15 cellular contexts compared by ENCODE assay signal in the genomic region with DNA sequence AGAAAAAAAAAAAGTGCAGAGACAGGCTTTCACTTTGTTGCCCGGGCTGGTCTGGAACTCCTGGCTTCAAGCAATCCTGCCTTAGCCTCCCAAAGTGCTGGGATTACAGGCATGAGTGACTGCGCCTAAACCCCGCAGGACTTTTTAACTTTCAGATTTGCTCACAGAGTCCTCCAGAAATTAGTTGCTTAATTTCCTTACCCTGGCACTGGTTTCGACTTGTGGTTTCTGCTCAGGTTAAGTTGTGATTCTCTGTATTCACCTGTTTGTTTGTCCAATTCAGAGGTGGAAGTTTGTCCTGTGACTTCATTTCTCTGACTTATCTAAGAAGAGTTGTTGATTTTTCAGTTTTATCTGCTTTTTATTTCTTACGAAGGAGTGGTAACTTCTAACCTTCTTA.
DNase-seq lines count a peak whose midpoint lies in the region; ATAC-seq and TF ChIP-seq lines count a peak whose summit lies in the region.
"Had no signal": no experiment of that assay in that cellular context is flagged by ENCODE, and none has a peak within 500 bp of the region (broad histone marks: within the 10 kb centered on the region; RNA-seq: fewer than 3 reads in every experiment).

No MANE protein-coding gene starts in this region.

- H3K4me1 ChIP-seq in PC-9 (replicated peaks; ENCODE audit: insufficient read depth): no peaks in the 10 kb centered on the region

- H3K79me2 ChIP-seq in PC-9 (ENCODE audit: low read depth): no peaks in the 10 kb centered on the region

- CTCF ChIA-PET in PC-9 (lab: Charles Lee): no interaction called here

- no peaks in the 10 kb centered on the region for H3F3A ChIP-seq in PC-9 (ENCODE audit: insufficient read depth, low read depth)

- no peaks in the 10 kb centered on the region for H3K9me3 ChIP-seq in PC-9 (ENCODE audit: insufficient read depth, low read depth)

- no peaks in the 10 kb centered on the region for H3K36me3 ChIP-seq in PC-9 (ENCODE audit: low read depth)

- H3K27ac ChIP-seq in PC-9: no peak overlapping the region

- H3K9me2 ChIP-seq in PC-9 (ENCODE audit: insufficient read depth): no peaks in the 10 kb centered on the region

- H2AFZ ChIP-seq in PC-9: 0 out of 2 replicates have a peak overlapping the region, but pooled peaks have one; percentile 28

- POLR2A ChIA-PET in PC-9 (lab: Charles Lee; ENCODE audit: unreplicated experiment): no interaction called here

- no peak overlapping the region for H3K4me2 ChIP-seq in PC-9

- peak; percentile 50 for ATAC-seq in GM19463 (IDR thresholded peaks at IDR 0.05; ENCODE audit: unreplicated experiment)
- ATAC-seq in HG03432 (IDR thresholded peaks at IDR 0.05; ENCODE audit: unreplicated experiment): peak; percentile 53
- no peak for ATAC-seq in GM18519 (IDR thresholded peaks at IDR 0.05; ENCODE audit: low FRiP score, unreplicated experiment)

- H3K27me3 ChIP-seq in PC-9 (ENCODE audit: insufficient read depth, low read depth): no peaks in the 10 kb centered on the region

- intact Hi-C loops in PC-9 (cut with micrococcal nuclease; ENCODE audit: unreplicated experiment): loop anchor here (10.0 kb wide), 1 partner anchor 155 kb away; no protein-coding TSS in a partner anchor

- no TSS peak for BruUV-seq in PC-9 (replicated peaks; lab: Mats Ljungman, UMichigan)

- peak; percentile 18 for DNase-seq in GM12865 (ENCODE audit: low read depth)
- DNase-seq in PC-9: no peak
- DNase-seq in anterior cingulate cortex (lab: John Stamatoyannopoulos, UW): no peak
- no peak for DNase-seq in NCI-H2029 treated with DMSO at 0.1 percent for 48 hours (lab: John Stamatoyannopoulos, UW)
- DNase-seq: 8988T; C1 segment of cervical spinal cord; Calu3; CD4-positive, alpha-beta T cell; DMS 273 treated with DMSO at 0.1 percent for 48 hours; HCEC 1CT; HFFc6; KG1 had no signal

- H3K4me3 ChIP-seq in GM12865 (ENCODE audit: low read depth, low read length) (no peak overlapping the region), PC-9 (no peak overlapping the region)

- H4K20me1 ChIP-seq in PC-9 (ENCODE audit: insufficient read depth): no peaks in the 10 kb centered on the region

- TF ChIP-seq CTCF in GM12865 (IDR thresholded peaks at IDR 0.05; ENCODE audit: insufficient read depth, low read depth, low read length, missing control alignments): no peak
- TF ChIP-seq CTCF in PC-9 (conservative IDR thresholded peaks at IDR 0.05): no peak
